ENCODE assay signal across 10 cellular contexts in the genomic region with DNA sequence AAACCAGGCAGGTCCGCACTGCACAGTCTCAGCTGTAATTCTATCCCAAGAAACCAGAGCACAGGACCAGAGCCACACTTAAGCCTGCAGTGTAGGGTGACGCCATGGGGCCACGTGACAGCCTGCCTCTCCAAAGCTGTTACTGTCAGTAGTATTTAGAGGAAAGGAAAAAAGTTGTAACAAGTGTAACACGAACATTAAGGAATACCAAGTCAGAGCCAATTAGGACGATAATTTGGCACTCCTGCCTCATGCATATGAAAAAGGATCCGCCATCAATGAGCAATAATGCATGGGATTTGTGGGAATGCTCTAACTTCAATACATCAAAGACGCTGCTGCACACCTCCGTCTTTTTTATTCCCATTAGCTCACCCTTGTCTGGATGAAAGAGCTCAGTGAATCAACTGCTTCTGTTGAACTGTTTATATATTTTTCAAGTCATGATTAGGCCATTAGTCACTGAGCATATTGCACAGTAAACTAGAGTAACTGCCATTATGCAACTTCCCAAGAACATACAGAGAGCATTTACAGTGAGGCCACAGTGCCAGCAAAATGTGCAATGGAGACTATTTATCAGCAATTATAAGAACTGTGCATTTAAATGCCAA.
DNase-seq lines count a peak whose midpoint lies in the region; ATAC-seq, FAIRE-seq and TF ChIP-seq lines count a peak whose summit lies in the region.
"Had no signal": no experiment of that assay in that cellular context is flagged by ENCODE, and none has a peak within 500 bp of the region (broad histone marks: within the 10 kb centered on the region; RNA-seq: fewer than 3 reads in every experiment).

No MANE protein-coding gene starts in this region.

- H3K9me3 ChIP-seq in astrocyte (ENCODE audit: insufficient read depth, low read depth, low read length) (no peaks in the 10 kb centered on the region), lung (ENCODE audit: control insufficient read depth in 2 of 2, insufficient read depth in 1 of 2, low read length in 1 of 2) (no peaks in the 10 kb centered on the region), esophagus muscularis mucosa (no peaks in the 10 kb centered on the region)

- peak overlapping the region; percentile 69 for H3K4me2 ChIP-seq in astrocyte (ENCODE audit: low read length)

- H3K9me3 Mint-ChIP-seq in astrocyte (ENCODE audit: unreplicated experiment), result no peaks in the 10 kb centered on the region

- DNase-seq in AG20443 (ENCODE audit: low spot score), result peak; percentile 72
- peak; percentile 31 to 42 for DNase-seq in Kasumi-1 (lab: John Stamatoyannopoulos, UW)
- DNase-seq in astrocyte (ENCODE audit: low read depth), result peak; percentile 97
- no peak for DNase-seq in lung (ENCODE audit: low spot score)
- no peak for DNase-seq in esophagus muscularis mucosa (ENCODE audit: extremely low spot score)
- DNase-seq in NK-92 treated with Interleukin-12 subunit alpha and Interleukin-12 subunit beta, amount 100 ng/mL, for 24 hours (lab: John Stamatoyannopoulos, UW), result no peak
- DNase-seq: kidney, NCI-H510A had no signal

- peak overlapping the region; percentile 26 for H3K27ac Mint-ChIP-seq in astrocyte (ENCODE audit: unreplicated experiment)

- H2AFZ ChIP-seq in astrocyte (ENCODE audit: low read depth, low read length), result no peak overlapping the region

- H3K4me3 ChIP-seq in astrocyte (ENCODE audit: insufficient read depth, low read depth, low read length) (peak overlapping the region; percentile 20), lung (no peak overlapping the region), esophagus muscularis mucosa (no peak overlapping the region)

- intact Hi-C loops in esophagus muscularis mucosa (cut with DNase I), result no loop called here

- peak overlapping the region; percentile 84 for H3K27ac ChIP-seq in astrocyte (ENCODE audit: low read depth, low read length)
- H3K27ac ChIP-seq in lung (ENCODE audit: low read depth in 1 of 2, low read length in 1 of 2), result peak overlapping the region in 1 of 2 donors; percentile 42
- peak overlapping the region in 1 of 4 donors; percentile 19 for H3K27ac ChIP-seq in esophagus muscularis mucosa (replicated peaks in 1 of 4)

- TF ChIP-seq POLR2A in esophagus muscularis mucosa (IDR thresholded peaks at IDR 0.05; ENCODE audit: low read depth), result no peak

- WGBS in lung, 2 donors, result 59 to 84% methylated on average over 8 of the region's 8 CpGs
- WGBS in esophagus muscularis mucosa, result 81% methylated on average over 8 of the region's 8 CpGs

- peak; percentile 13 for FAIRE-seq in astrocyte (lab: Jason Lieb, UNC)
- FAIRE-seq: kidney had no signal

- H3K4me3 Mint-ChIP-seq in astrocyte (ENCODE audit: unreplicated experiment), result no peak overlapping the region

- TF ChIP-seq CTCF in astrocyte (IDR thresholded peaks at IDR 0.05; ENCODE audit: insufficient read depth, low read depth, low read length) (no peak), lung (IDR thresholded peaks at IDR 0.05; ENCODE audit: control extremely low read depth, extremely low read depth) (no peak), esophagus muscularis mucosa (IDR thresholded peaks at IDR 0.05) (no peak)

- H4K20me1 ChIP-seq in astrocyte (ENCODE audit: insufficient read depth, low read length), result no peaks in the 10 kb centered on the region

- H3K27me3 ChIP-seq in astrocyte (ENCODE audit: insufficient read depth, low read length) (no peaks in the 10 kb centered on the region), lung (ENCODE audit: control insufficient read depth, insufficient read depth) (no peaks in the 10 kb centered on the region), esophagus muscularis mucosa (no peaks in the 10 kb centered on the region)

- H3K4me1 Mint-ChIP-seq in astrocyte (ENCODE audit: low read depth, unreplicated experiment), result peaks cover 64% of the 10 kb centered on the region

- H3K36me3 ChIP-seq in astrocyte (ENCODE audit: insufficient read depth, low read length), result no peaks in the 10 kb centered on the region
- no peaks in the 10 kb centered on the region for H3K36me3 ChIP-seq in lung (ENCODE audit: control insufficient read depth in 2 of 2, insufficient read depth in 2 of 2, low read length in 2 of 2)
- H3K36me3 ChIP-seq in esophagus muscularis mucosa, result peaks cover 0 to 4% (median 0%) of the 10 kb centered on the region in 4 donors

- H3K4me1 ChIP-seq in astrocyte (ENCODE audit: insufficient read depth, low read length) (peaks cover 47% of the 10 kb centered on the region), lung (ENCODE audit: control insufficient read depth in 2 of 2, insufficient read depth in 2 of 2, low read length in 2 of 2) (peaks cover 8 to 27% of the 10 kb centered on the region in 2 donors), esophagus muscularis mucosa (peaks cover 38 to 44% (median 42%) of the 10 kb centered on the region in 4 donors)

- peak overlapping the region; percentile 65 for H3K9ac ChIP-seq in astrocyte (ENCODE audit: low read length)

- TF ChIP-seq EP300 in esophagus muscularis mucosa (IDR thresholded peaks at IDR 0.05), result no peak

- H3K36me3 Mint-ChIP-seq in astrocyte (ENCODE audit: low read depth, unreplicated experiment), result peaks cover 16% of the 10 kb centered on the region

- peaks cover 70% of the 10 kb centered on the region for H3K79me2 ChIP-seq in astrocyte (ENCODE audit: insufficient read depth, low read length)

- H3K27me3 Mint-ChIP-seq in astrocyte (ENCODE audit: low read depth, unreplicated experiment), result no peaks in the 10 kb centered on the region

- ATAC-seq in lung (ENCODE audit: insufficient read depth, low FRiP score) (peak; percentile 36), HG03378 (IDR thresholded peaks at IDR 0.05; ENCODE audit: unreplicated experiment) (no peak), HG03196 (IDR thresholded peaks at IDR 0.05; ENCODE audit: unreplicated experiment) (no peak)

Comparison
In these comparisons a context has a peak if more than half of its experiments do, and no peak if none do; other contexts are left out.
1. DNase-seq: peak in AG20443 (single experiment), Kasumi-1 (2 of 2) and astrocyte (single experiment); none in lung (single experiment), esophagus muscularis mucosa (single experiment) and NK-92 treated with Interleukin-12 subunit alpha and Interleukin-12 subunit beta, amount 100 ng/mL, for 24 hours (single experiment).